In genomic region chr7:128201690-128202085, GRCh38 we compare ENCODE assay signal across 13 cellular contexts. TPM values are rescaled to one million over a fixed set of nuclear protein-coding genes. Genes with fewer than 3 reads are reported as not detected.
A peak's percentile ranks its signal among the peaks of the same experiment; 100 is the strongest.
DNase-seq lines count a peak whose midpoint lies in the region; TF ChIP-seq lines count a peak whose summit lies in the region.
"Had no signal": no experiment of that assay in that cellular context is flagged by ENCODE, and none has a peak within 500 bp of the region (broad histone marks: within the 10 kb centered on the region; RNA-seq: fewer than 3 reads in every experiment).

No MANE protein-coding gene starts in this region.

- TF ChIP-seq CTCF in cardiac muscle cell (IDR thresholded peaks at IDR 0.05; ENCODE audit: low read depth, low read length) (no peak), mesothelial cell of epicardium (IDR thresholded peaks at IDR 0.05; ENCODE audit: unreplicated experiment) (no peak), type B pancreatic cell (conservative IDR thresholded peaks at IDR 0.05) (no peak)

- H3K9me3 ChIP-seq in cardiac muscle cell (ENCODE audit: low read depth) = no peaks in the 10 kb centered on the region
- H3K9me3 ChIP-seq: ascending aorta had no signal

- peaks cover 69% of the 10 kb centered on the region for H3K27me3 Mint-ChIP-seq in mesothelial cell of epicardium (ENCODE audit: low read depth)
- H3K27me3 Mint-ChIP-seq in type B pancreatic cell = peaks cover 60% of the 10 kb centered on the region

- H3K4me3 Mint-ChIP-seq in mesothelial cell of epicardium = peak overlapping the region; percentile 52
- peak overlapping the region; percentile 77 for H3K4me3 Mint-ChIP-seq in type B pancreatic cell

- H3K27ac Mint-ChIP-seq in mesothelial cell of epicardium (no peak overlapping the region), type B pancreatic cell (peak overlapping the region; percentile 1)

- intact Hi-C loops in cardiac septum (cut with DNase I) = loop anchor here (10.0 kb wide), 1 partner anchor 257 kb away; no protein-coding TSS in a partner anchor

- DNase-seq in cardiac muscle cell (ENCODE audit: low read depth in 1 of 2, low spot score in 1 of 2) (no peak), cardiac septum (ENCODE audit: low spot score) (no peak), mesothelial cell of epicardium (ENCODE audit: low spot score in 2 of 2, unreplicated experiment in 2 of 2) (no peak), type B pancreatic cell (ENCODE audit: extremely low spot score, unreplicated experiment) (peak; percentile 47), NCI-H2029 (lab: John Stamatoyannopoulos, UW) (no peak), DMS114 treated with DMSO at 0.1 percent for 48 hours (lab: John Stamatoyannopoulos, UW; ENCODE audit: unreplicated experiment) (no peak)
- no peak for DNase-seq in stimulated activated CD4-positive, alpha-beta T cell treated with anti-CD3 and anti-CD28 coated beads, Interleukin-2, amount 100 ng/mL, for 24 hours
- DNase-seq: activated CD4-positive, alpha-beta T cell treated with anti-CD3 and anti-CD28 coated beads, Interleukin-2, amount 50 U/mL, for 4 hours; NCI-H1092; stimulated activated CD4-positive, alpha-beta T cell treated with anti-CD3 and anti-CD28 coated beads, Interleukin-1b, Interleukin-23, amount 100 ng/mL, for 48 hours had no signal

- H3K9me3 Mint-ChIP-seq in mesothelial cell of epicardium (peaks cover 2% of the 10 kb centered on the region), type B pancreatic cell (no peaks in the 10 kb centered on the region)

- peak overlapping the region; percentile 23 for H3K4me3 ChIP-seq in cardiac muscle cell

- peaks cover 70% of the 10 kb centered on the region for H3K27me3 ChIP-seq in cardiac muscle cell

- no peaks in the 10 kb centered on the region for H3K36me3 ChIP-seq in cardiac muscle cell
- H3K36me3 ChIP-seq: ascending aorta had no signal

- no peak overlapping the region for H3K27ac ChIP-seq in cardiac muscle cell
- peak overlapping the region; percentile 4 for H3K27ac ChIP-seq in cingulate gyrus (ENCODE audit: low read depth, low read length)
- H3K27ac ChIP-seq: ascending aorta had no signal

- H3K36me3 Mint-ChIP-seq in mesothelial cell of epicardium (no peaks in the 10 kb centered on the region), type B pancreatic cell (no peaks in the 10 kb centered on the region)

- peaks cover 2% of the 10 kb centered on the region for H3K4me1 ChIP-seq in cardiac muscle cell (ENCODE audit: low read depth)
- H3K4me1 ChIP-seq: ascending aorta had no signal

- peaks cover 20% of the 10 kb centered on the region for H3K4me1 Mint-ChIP-seq in mesothelial cell of epicardium
- peaks cover 8% of the 10 kb centered on the region for H3K4me1 Mint-ChIP-seq in type B pancreatic cell (ENCODE audit: unreplicated experiment)

RNA-seq across cellular contexts. Expression of gene LEP, which starts 39.4 kb away (rescaled TPM):
- total RNA-seq in cardiac muscle cell = not detected in 2 replicates
- polyA plus RNA-seq in cardiac muscle cell = not detected in 2 replicates
- total RNA-seq in cardiac septum = 0.30 TPM
- not detected in 3 replicates for total RNA-seq in mesothelial cell of epicardium
- not detected in 2 replicates for total RNA-seq in type B pancreatic cell (ENCODE audit: low replicate concordance)
- total RNA-seq: ascending aorta, SK-MEL-5 had no signal
